In the genomic region with DNA sequence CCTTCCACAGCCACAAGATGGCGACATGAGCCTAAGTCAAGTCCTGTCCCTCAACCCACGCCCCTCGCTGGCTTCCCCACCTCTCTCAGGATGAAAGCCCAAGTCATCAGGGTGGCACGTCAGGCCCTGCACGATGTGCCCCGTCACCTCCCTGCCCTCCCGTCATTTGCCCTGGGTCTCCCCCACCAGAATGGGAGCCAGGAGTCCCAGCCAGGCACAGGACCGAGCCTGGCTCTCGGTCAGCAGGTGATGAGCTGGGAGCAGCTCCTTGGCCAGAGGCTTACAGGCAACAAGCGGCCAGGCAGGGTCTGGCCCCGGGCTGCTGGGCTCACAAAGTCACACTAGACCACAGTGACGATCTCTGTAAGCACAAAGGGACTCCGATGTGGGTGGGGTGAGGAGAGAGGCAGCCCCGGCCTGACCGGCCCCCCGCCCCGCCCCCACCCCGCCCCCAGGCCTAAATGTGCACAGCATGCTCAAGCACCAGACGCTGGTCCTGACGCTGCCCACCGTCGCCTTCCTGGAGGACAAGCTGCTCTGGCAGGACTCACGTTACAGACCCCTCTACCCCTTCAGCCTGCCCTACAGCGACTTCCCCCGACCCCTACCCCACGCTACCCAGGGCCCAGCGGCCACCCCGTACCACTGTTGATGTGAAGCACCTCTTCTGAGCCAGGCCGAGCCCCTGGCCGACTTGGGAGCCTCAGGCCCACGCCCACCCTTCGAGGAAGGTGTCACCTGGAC, we compare ENCODE assay signal across 8 cellular contexts. TPM values are rescaled to one million over a fixed set of nuclear protein-coding genes. Genes with fewer than 3 reads are reported as not detected.
DNase-seq lines count a peak whose midpoint lies in the region; ATAC-seq and TF ChIP-seq lines count a peak whose summit lies in the region.

No MANE protein-coding gene starts in this region.

- peak; percentile 62 for ATAC-seq in gastroesophageal sphincter
- ATAC-seq in GM21529 (IDR thresholded peaks at IDR 0.05; ENCODE audit: unreplicated experiment) = no peak

- DNase-seq in DMS53 treated with DMSO at 0.1 percent for 48 hours (lab: John Stamatoyannopoulos, UW; ENCODE audit: unreplicated experiment) (peak; percentile 75), SJCRH30 (peak; percentile 90), ovary (peak; percentile 73 to 85 (median 80))
- DNase-seq in activated T-helper 9 cell treated with anti-CD3 and anti-CD28 coated beads, Interleukin-2, amount 50 U/mL, for 16 hours (ENCODE audit: low read depth) = peak; percentile 81

- peaks cover 1% of the 10 kb centered on the region; the same call in 1 of the 2 replicates for H3K79me2 ChIP-seq in Loucy (ENCODE audit: insufficient read depth, low read length)

- H3K27ac ChIP-seq in SJCRH30 (no peak overlapping the region), gastroesophageal sphincter (peak overlapping the region in 3 of 4 donors; percentile 5 to 36 (median 25)), ovary (no peak overlapping the region), thymus (ENCODE audit: low read depth) (peak overlapping the region; percentile 8)

- 0 to 36% methylated on average over 3 to 10 of the region's 32 CpGs for WGBS in gastroesophageal sphincter (ENCODE audit: low coverage in 1 of 2), 2 donors
- WGBS in ovary, 3 donors = 56 to 61% (median 60%) methylated on average over 29 to 32 of the region's 32 CpGs
- 77% methylated on average over 32 of the region's 32 CpGs for WGBS in thymus

- H3K4me1 ChIP-seq in Loucy (ENCODE audit: insufficient read depth, low read length, poor library complexity, severe bottlenecking) (no peaks in the 10 kb centered on the region), SJCRH30 (no peaks in the 10 kb centered on the region), gastroesophageal sphincter (peaks cover 0 to 6% (median 3%) of the 10 kb centered on the region in 3 donors), ovary (ENCODE audit: insufficient read depth) (no peaks in the 10 kb centered on the region), thymus (ENCODE audit: control insufficient read depth, insufficient read depth, low read length) (no peaks in the 10 kb centered on the region)

- intact Hi-C loops in ovary (cut with DNase I) = loop anchor here in 3 of 4 donors (5.0 to 10.0 kb wide), 3 partner anchors 65 to 327 kb away; partner anchors contain the start of genes OLFM2 (in 2 of the 3) and DNMT1 (in 1 of the 3)

- no peaks in the 10 kb centered on the region for H3K9me2 ChIP-seq in Loucy (replicated peaks; ENCODE audit: low read depth, low read length)

- H3F3A ChIP-seq in Loucy (ENCODE audit: low read depth) = no peaks in the 10 kb centered on the region

- no peak for TF ChIP-seq EP300 in gastroesophageal sphincter (IDR thresholded peaks at IDR 0.05)
- no peak for TF ChIP-seq EP300 in ovary (IDR thresholded peaks at IDR 0.05)

- no peak overlapping the region for H2AFZ ChIP-seq in Loucy (ENCODE audit: low read length)

- H3K9ac ChIP-seq in Loucy (ENCODE audit: low read depth, low read length, poor library complexity, severe bottlenecking) = no peak overlapping the region

- H3K4me3 ChIP-seq in Loucy (ENCODE audit: low read length, poor library complexity, severe bottlenecking) (no peak overlapping the region), SJCRH30 (no peak overlapping the region), gastroesophageal sphincter (no peak overlapping the region), ovary (no peak overlapping the region), thymus (ENCODE audit: low read length) (no peak overlapping the region)

- TF ChIP-seq CTCF in Loucy (conservative IDR thresholded peaks at IDR 0.05; ENCODE audit: low read length) = peak; percentile 69
- TF ChIP-seq CTCF in gastroesophageal sphincter (IDR thresholded peaks at IDR 0.05) = peak in 3 of 4 experiments; percentile 50 to 64 (median 52)
- TF ChIP-seq CTCF in ovary (IDR thresholded peaks at IDR 0.05) = peak; percentile 31 to 56 (median 49)

- H3K9me3 ChIP-seq in Loucy (ENCODE audit: insufficient read depth, low read depth, low read length) = no peaks in the 10 kb centered on the region
- H3K9me3 ChIP-seq in SJCRH30 (replicated peaks) = no peaks in the 10 kb centered on the region
- no peaks in the 10 kb centered on the region for H3K9me3 ChIP-seq in gastroesophageal sphincter
- H3K9me3 ChIP-seq in ovary = no peaks in the 10 kb centered on the region
- H3K9me3 ChIP-seq in thymus (ENCODE audit: control insufficient read depth) = no peaks in the 10 kb centered on the region

- H3K27me3 ChIP-seq in Loucy (ENCODE audit: insufficient read depth, low read length, poor library complexity, severe bottlenecking) = no peaks in the 10 kb centered on the region
- H3K27me3 ChIP-seq in SJCRH30 = no peaks in the 10 kb centered on the region
- H3K27me3 ChIP-seq in gastroesophageal sphincter = no peaks in the 10 kb centered on the region
- H3K27me3 ChIP-seq in ovary = no peaks in the 10 kb centered on the region
- no peaks in the 10 kb centered on the region for H3K27me3 ChIP-seq in thymus (ENCODE audit: control insufficient read depth, insufficient read depth)

- H3K36me3 ChIP-seq in Loucy (ENCODE audit: insufficient read depth, low read length) = peaks cover 19% of the 10 kb centered on the region; the same call in 1 of the 2 replicates
- H3K36me3 ChIP-seq in SJCRH30 = peaks cover 12% of the 10 kb centered on the region
- peaks cover 0 to 58% of the 10 kb centered on the region in 2 donors for H3K36me3 ChIP-seq in gastroesophageal sphincter
- H3K36me3 ChIP-seq in ovary = no peaks in the 10 kb centered on the region
- H3K36me3 ChIP-seq in thymus (ENCODE audit: control insufficient read depth, insufficient read depth) = peaks cover 48% of the 10 kb centered on the region

- no peaks in the 10 kb centered on the region for H4K20me1 ChIP-seq in Loucy (ENCODE audit: insufficient read depth, low read length, poor library complexity, severe bottlenecking)

- no peak for TF ChIP-seq POLR2A in gastroesophageal sphincter (IDR thresholded peaks at IDR 0.05)
- TF ChIP-seq POLR2A in ovary (IDR thresholded peaks at IDR 0.05) = no peak

- H3K4me2 ChIP-seq in Loucy (ENCODE audit: low read depth, low read length, poor library complexity, severe bottlenecking) = no peak overlapping the region

RNA-seq across cellular contexts. Expression of gene MRPL4, which starts 7.3 kb away (rescaled TPM):
- 53.7 and 54.8 TPM in 2 replicates for total RNA-seq in SJCRH30 (2014; rRNA removed; shearing (Covaris generic))
- 10 to 100 TPM; 45.8 to 86.0 (median 51.9) TPM for total RNA-seq in gastroesophageal sphincter
- 10 to 100 TPM; 42.2 to 73.3 (median 58.9) TPM for total RNA-seq in ovary
- polyA plus RNA-seq in ovary = 10 to 100 TPM in 1 of 2 donors, 1 to 10 TPM in 1; 4.7 to 60.6 TPM
- 41.0 TPM for polyA plus RNA-seq in thymus

RNA-seq across cellular contexts. Expression of gene ICAM1, which starts 11.6 kb away (rescaled TPM):
- total RNA-seq in SJCRH30 (2014; rRNA removed; shearing (Covaris generic)) = 0.85 and 0.86 TPM in 2 replicates
- total RNA-seq in gastroesophageal sphincter = 10 to 100 TPM in 3 of 4 donors, 1 to 10 TPM in 1; 8.8 to 33.0 (median 19.6) TPM
- total RNA-seq in ovary = 100 to 1,000 TPM in 1 of 7 donors, 10 to 100 TPM in 6; 12.1 to 116 (median 18.7) TPM
- polyA plus RNA-seq in ovary = 10 to 100 TPM; 12.3 to 20.6 TPM
- polyA plus RNA-seq in thymus = 18.2 TPM

RNA-seq across cellular contexts. Expression of gene ICAM4, which starts 27.4 kb away (rescaled TPM):
- total RNA-seq in SJCRH30 (2014; rRNA removed; shearing (Covaris generic)) = 1.7 and 2.8 TPM in 2 replicates
- total RNA-seq in gastroesophageal sphincter = under 1 TPM in 1 of 4 donors, not detected in 3; 0.47 TPM
- 1 to 10 TPM in 2 of 7 donors, under 1 TPM in 5; 0.26 to 3.3 (median 0.60) TPM for total RNA-seq in ovary
- polyA plus RNA-seq in ovary = under 1 TPM; 0.17 to 0.29 TPM
- 3.8 TPM for polyA plus RNA-seq in thymus

RNA-seq across cellular contexts. Expression of gene S1PR2, which starts 28.2 kb away (rescaled TPM):
- total RNA-seq in SJCRH30 (2014; rRNA removed; shearing (Covaris generic)) = 7.4 and 7.5 TPM in 2 replicates
- 10 to 100 TPM in 3 of 4 donors, 1 to 10 TPM in 1; 7.5 to 24.5 (median 16.7) TPM for total RNA-seq in gastroesophageal sphincter
- 10 to 100 TPM in 4 of 7 donors, 1 to 10 TPM in 3; 3.6 to 25.9 (median 12.7) TPM for total RNA-seq in ovary
- 1 to 10 TPM; 4.9 to 5.1 TPM for polyA plus RNA-seq in ovary
- 2.4 TPM for polyA plus RNA-seq in thymus

RNA-seq across cellular contexts. Expression of gene ICAM5, which starts 30.4 kb away (rescaled TPM):
- total RNA-seq in SJCRH30 (2014; rRNA removed; shearing (Covaris generic)) = 0.22 and 0.28 TPM in 2 replicates
- total RNA-seq in gastroesophageal sphincter (under 1 TPM in 3 of 4 donors, not detected in 1; 0.12 to 0.54 (median 0.47) TPM), ovary (10 to 100 TPM in 3 of 7 donors, 1 to 10 TPM in 1, under 1 TPM in 3; 0.51 to 16.1 (median 2.5) TPM)
- polyA plus RNA-seq in ovary (under 1 TPM in 1 of 2 donors, not detected in 1; 0.11 TPM), thymus (1.2 TPM)

Comparison
In these comparisons a context has a peak if more than half of its experiments do, and no peak if none do; other contexts are left out.
1. H3K27ac ChIP-seq: peak in gastroesophageal sphincter (3 of 4) and thymus (single experiment); none in SJCRH30 (single experiment) and ovary (0 of 2).
2. Peak in every context shown above with its lines, with median percentiles within 50 percentile points of each other: DNase-seq and CTCF ChIP-seq.